9 cellular contexts compared by ENCODE assay signal in genomic region chr19:39499082-39499642, GRCh38. TPM values are rescaled to one million over a fixed set of nuclear protein-coding genes. Genes with fewer than 3 reads are reported as not detected.
DNase-seq lines count a peak whose midpoint lies in the region; ATAC-seq and TF ChIP-seq lines count a peak whose summit lies in the region.
"Had no signal": no experiment of that assay in that cellular context is flagged by ENCODE, and none has a peak within 500 bp of the region (broad histone marks: within the 10 kb centered on the region; RNA-seq: fewer than 3 reads in every experiment).

No MANE protein-coding gene starts in this region.

- 3% methylated on average over 32 of the region's 46 CpGs for WGBS in hepatocyte (ENCODE audit: low lambda C conversion rate, missing lambda C conversion rate)

- peak; percentile 19 for DNase-seq in activated naive CD4-positive, alpha-beta T cell treated with Interleukin-2 at 50 U/mL for 16 hours
- DNase-seq in activated naive CD4-positive, alpha-beta T cell (lab: John Stamatoyannopoulos, UW): no peak
- DNase-seq in SJCRH30 (peak; percentile 38 to 58), hepatocyte (ENCODE audit: low spot score) (peak; percentile 31), caudate nucleus (lab: John Stamatoyannopoulos, UW) (no peak)
- peak; percentile 41 for DNase-seq in stimulated activated naive CD8-positive, alpha-beta T cell treated with anti-CD3 and anti-CD28 coated beads, Interleukin-15, Interleukin-2, amounts not matched to agents 100 U/mL and 50 U/mL, for 24 hours

- H3K9me2 ChIP-seq in hepatocyte (replicated peaks; ENCODE audit: insufficient read depth): no peaks in the 10 kb centered on the region

- H3K4me1 ChIP-seq in SJCRH30 (peaks cover 3% of the 10 kb centered on the region; the same call in 1 of the 2 replicates), hepatocyte (ENCODE audit: insufficient read depth) (peaks cover 12% of the 10 kb centered on the region)

- H3K27me3 ChIP-seq in SJCRH30 (peaks cover 10% of the 10 kb centered on the region), hepatocyte (peaks cover 70% of the 10 kb centered on the region)

- H3K4me2 ChIP-seq in hepatocyte: peak overlapping the region; percentile 78

- no peak overlapping the region for H3K27ac ChIP-seq in SJCRH30
- H3K27ac ChIP-seq in hepatocyte: no peak overlapping the region
- H3K27ac ChIP-seq in caudate nucleus (ENCODE audit: low read depth, low read length): no peak overlapping the region

- no peak overlapping the region for H2AFZ ChIP-seq in hepatocyte

- H3K9me3 ChIP-seq in SJCRH30 (replicated peaks): no peaks in the 10 kb centered on the region
- H3K9me3 ChIP-seq in hepatocyte (ENCODE audit: low read depth): no peaks in the 10 kb centered on the region

- H4K20me1 ChIP-seq in hepatocyte (ENCODE audit: insufficient read depth, poor library complexity, severe bottlenecking): no peaks in the 10 kb centered on the region

- no peaks in the 10 kb centered on the region for H3K79me2 ChIP-seq in hepatocyte

- ATAC-seq in stimulated activated naive CD8-positive, alpha-beta T cell treated with anti-CD3 and anti-CD28 coated beads, Interleukin-15, Interleukin-2, amounts not matched to agents 100 U/mL and 50 U/mL, for 24 hours: no peak
- ATAC-seq in GM19452 (IDR thresholded peaks at IDR 0.05; ENCODE audit: unreplicated experiment) (no peak), GM21786 (IDR thresholded peaks at IDR 0.05; ENCODE audit: unreplicated experiment) (no peak)
- ATAC-seq: HCT116 had no signal

- H3K36me3 ChIP-seq in SJCRH30: no peaks in the 10 kb centered on the region
- H3K36me3 ChIP-seq in hepatocyte (replicated peaks; ENCODE audit: insufficient read depth, low read depth): no peaks in the 10 kb centered on the region

- H3K4me3 ChIP-seq in SJCRH30 (peak overlapping the region; percentile 36), hepatocyte (no peak overlapping the region)

- TF ChIP-seq CTCF in hepatocyte (IDR thresholded peaks at IDR 0.05; ENCODE audit: poor library complexity): no peak

RNA-seq across cellular contexts. Expression of gene DLL3, which starts 0.4 kb away (rescaled TPM):
- total RNA-seq in SJCRH30 (2014; rRNA removed; shearing (Covaris generic)): 3.7 and 3.8 TPM in 2 replicates
- total RNA-seq in hepatocyte: 0.16 and 1.6 TPM in 2 replicates
- 1.1 and 1.3 TPM in 2 replicates for polyA plus RNA-seq in hepatocyte

RNA-seq across cellular contexts. Expression of gene SELENOV, which starts 15.8 kb away (rescaled TPM):
- total RNA-seq in SJCRH30 (2014; rRNA removed; shearing (Covaris generic)): 0.15 and 0.32 TPM in 2 replicates
- 0.50 and 2.0 TPM in 2 replicates for total RNA-seq in hepatocyte
- polyA plus RNA-seq in hepatocyte: 0.98 and 2.2 TPM in 2 replicates

RNA-seq across cellular contexts. Expression of gene TIMM50, which starts 18.5 kb away (rescaled TPM):
- total RNA-seq in SJCRH30 (2014; rRNA removed; shearing (Covaris generic)): 184 and 192 TPM in 2 replicates
- 53.1 and 57.2 TPM in 2 replicates for total RNA-seq in hepatocyte
- 56.4 and 61.7 TPM in 2 replicates for polyA plus RNA-seq in hepatocyte

RNA-seq across cellular contexts. Expression of gene EID2B, which starts 33.5 kb away (rescaled TPM):
- total RNA-seq in SJCRH30 (2014; rRNA removed; shearing (Covaris generic)): 6.3 and 9.1 TPM in 2 replicates
- 3.4 and 3.7 TPM in 2 replicates for total RNA-seq in hepatocyte
- 1.0 and 2.2 TPM in 2 replicates for polyA plus RNA-seq in hepatocyte

RNA-seq across cellular contexts. Expression of gene EID2, which starts 40.8 kb away (rescaled TPM):
- 30.4 and 35.8 TPM in 2 replicates for total RNA-seq in SJCRH30 (2014; rRNA removed; shearing (Covaris generic))
- total RNA-seq in hepatocyte: 13.6 and 18.6 TPM in 2 replicates
- 29.3 and 34.8 TPM in 2 replicates for polyA plus RNA-seq in hepatocyte

Comparison
In these comparisons a context has a peak if more than half of its experiments do, and no peak if none do; other contexts are left out.
1. DNase-seq: peak in activated naive CD4-positive, alpha-beta T cell treated with Interleukin-2 at 50 U/mL for 16 hours (single experiment), SJCRH30 (2 of 2), hepatocyte (single experiment) and stimulated activated naive CD8-positive, alpha-beta T cell treated with anti-CD3 and anti-CD28 coated beads, Interleukin-15, Interleukin-2, amounts not matched to agents 100 U/mL and 50 U/mL, for 24 hours (single experiment); none in activated naive CD4-positive, alpha-beta T cell (0 of 4) and caudate nucleus (0 of 61).